8 cellular contexts compared by ENCODE assay signal in the genomic region with DNA sequence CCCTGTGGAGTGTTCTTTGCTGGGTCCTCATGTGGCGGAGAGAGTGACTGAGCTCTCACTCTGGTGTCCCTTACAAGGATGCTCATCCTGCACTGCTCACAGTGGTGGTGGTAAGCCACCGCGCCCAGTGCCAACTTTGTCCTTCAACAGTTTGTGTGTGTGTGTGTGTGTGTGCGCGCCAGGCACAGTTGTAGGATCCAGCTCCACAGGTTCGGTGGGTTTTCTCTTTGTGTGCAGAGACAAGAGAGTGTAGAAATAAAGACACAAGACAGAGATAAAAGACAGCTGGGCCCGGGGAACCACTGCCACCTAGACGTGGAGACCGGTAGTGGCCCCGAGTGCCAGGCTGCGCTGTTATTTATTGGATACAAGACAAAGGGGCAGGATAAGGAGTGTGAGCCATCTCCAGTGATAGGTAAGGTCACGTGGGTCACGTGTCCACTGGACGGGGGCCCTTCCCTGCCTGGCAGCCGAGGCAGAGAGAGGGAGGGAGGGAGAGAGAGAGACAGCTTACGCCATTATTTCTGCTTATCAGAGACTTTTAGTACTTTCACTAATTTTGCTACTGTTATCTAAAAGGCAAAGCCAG. TPM values are rescaled to one million over a fixed set of nuclear protein-coding genes. Genes with fewer than 3 reads are reported as not detected.
DNase-seq lines count a peak whose midpoint lies in the region; ATAC-seq and TF ChIP-seq lines count a peak whose summit lies in the region.
"Not testable (repeated sequence)": the region's sequence is repeated elsewhere in the genome, so short reads cannot be mapped to it uniquely, and the experiment has no call there.

No MANE protein-coding gene starts in this region.

- not testable (repeated sequence) for H3K9me3 ChIP-seq in CD4-positive, CD25-positive, alpha-beta regulatory T cell (ENCODE audit: control insufficient read depth in 2 of 2, low read length in 2 of 2)

- H3K9me3 Mint-ChIP-seq in CD4-positive, CD25-positive, alpha-beta regulatory T cell; activated naive CD8-positive, alpha-beta T cell treated with anti-CD3 and anti-CD28 coated beads, Interleukin-2, amount 10 ng/mL, durations not matched to agents 7 days and 5 days; naive B cell: not testable (repeated sequence)

- peak; percentile 54 to 59 for ATAC-seq in CD4-positive, CD25-positive, alpha-beta regulatory T cell (ENCODE audit: low read depth in 2 of 2)
- peak; percentile 62 for ATAC-seq in activated naive CD8-positive, alpha-beta T cell treated with anti-CD3 and anti-CD28 coated beads, Interleukin-2, amount 10 ng/mL, durations not matched to agents 7 days and 5 days (ENCODE audit: low read depth)
- ATAC-seq in naive B cell (ENCODE audit: low read depth in 2 of 2) = peak; percentile 44 to 51

- H3K4me1 ChIP-seq in CD4-positive, CD25-positive, alpha-beta regulatory T cell (ENCODE audit: control insufficient read depth, insufficient read depth, low read length, poor library complexity, severe bottlenecking) = not testable (repeated sequence)

- not testable (repeated sequence) for H3K36me3 Mint-ChIP-seq in CD4-positive, CD25-positive, alpha-beta regulatory T cell; activated naive CD8-positive, alpha-beta T cell treated with anti-CD3 and anti-CD28 coated beads, Interleukin-2, amount 10 ng/mL, durations not matched to agents 7 days and 5 days; naive B cell

- H3K27ac Mint-ChIP-seq in CD4-positive, CD25-positive, alpha-beta regulatory T cell = peak overlapping the region; percentile 90 to 96 (median 94)
- peak overlapping the region; percentile 94 for H3K27ac Mint-ChIP-seq in activated naive CD8-positive, alpha-beta T cell treated with anti-CD3 and anti-CD28 coated beads, Interleukin-2, amount 10 ng/mL, durations not matched to agents 7 days and 5 days
- peak overlapping the region; percentile 95 to 99 (median 98) for H3K27ac Mint-ChIP-seq in naive B cell

- not testable (repeated sequence) for H3K27me3 Mint-ChIP-seq in CD4-positive, CD25-positive, alpha-beta regulatory T cell; activated naive CD8-positive, alpha-beta T cell treated with anti-CD3 and anti-CD28 coated beads, Interleukin-2, amount 10 ng/mL, durations not matched to agents 7 days and 5 days; naive B cell

- peaks cover 4 to 20% (median 8%) of the 10 kb centered on the region in 4 donors for H3K4me1 Mint-ChIP-seq in CD4-positive, CD25-positive, alpha-beta regulatory T cell
- not testable (repeated sequence) for H3K4me1 Mint-ChIP-seq in activated naive CD8-positive, alpha-beta T cell treated with anti-CD3 and anti-CD28 coated beads, Interleukin-2, amount 10 ng/mL, durations not matched to agents 7 days and 5 days
- peaks cover 10 to 14% (median 10%) of the 10 kb centered on the region in 3 donors for H3K4me1 Mint-ChIP-seq in naive B cell

- H3K27ac ChIP-seq in CD4-positive, CD25-positive, alpha-beta regulatory T cell (ENCODE audit: insufficient read depth, low read length, poor library complexity, severe bottlenecking) = peak overlapping the region; percentile 55
- H3K27ac ChIP-seq in HL-60 (replicated peaks) = peak overlapping the region; percentile 57

- peak; percentile 23 for TF ChIP-seq CTCF in HL-60 (IDR thresholded peaks at IDR 0.05; ENCODE audit: insufficient read depth, low read length)

- DNase-seq in CD4-positive, CD25-positive, alpha-beta regulatory T cell = peak; percentile 60 to 80 (median 75)
- DNase-seq in HL-60 (ENCODE audit: low read depth in 1 of 2, low spot score in 1 of 2) = peak in 1 of 2 experiments; percentile 86
- DNase-seq in NCI-H446 (lab: John Stamatoyannopoulos, UW) = peak; percentile 22 to 70
- peak; percentile 72 for DNase-seq in UCSD-AML1 (lab: John Stamatoyannopoulos, UW; ENCODE audit: unreplicated experiment)
- peak; percentile 77 for DNase-seq in activated naive CD8-positive, alpha-beta T cell treated with anti-CD3 and anti-CD28 coated beads, Interleukin-2, amount 10 ng/mL, durations not matched to agents 7 days and 5 days
- peak; percentile 53 for DNase-seq in foreskin melanocyte
- peak; percentile 51 for DNase-seq in naive B cell
- DNase-seq in stimulated activated CD8-positive, alpha-beta memory T cell treated with anti-CD3 and anti-CD28 coated beads, Interleukin-12 subunit alpha, Interleukin-12 subunit beta, amount 100 ng/mL, for 4 hours (ENCODE audit: low read depth) = peak; percentile 28

- peak overlapping the region; percentile 81 to 91 (median 87) for H3K4me3 Mint-ChIP-seq in CD4-positive, CD25-positive, alpha-beta regulatory T cell
- peak overlapping the region; percentile 74 for H3K4me3 Mint-ChIP-seq in activated naive CD8-positive, alpha-beta T cell treated with anti-CD3 and anti-CD28 coated beads, Interleukin-2, amount 10 ng/mL, durations not matched to agents 7 days and 5 days
- H3K4me3 Mint-ChIP-seq in naive B cell = peak overlapping the region; percentile 72 to 92 (median 84)

- not testable (repeated sequence) for H3K36me3 ChIP-seq in CD4-positive, CD25-positive, alpha-beta regulatory T cell (ENCODE audit: control insufficient read depth, insufficient read depth, low read length)

- POLR2A ChIA-PET in activated naive CD8-positive, alpha-beta T cell treated with anti-CD3 and anti-CD28 coated beads, Interleukin-2, amount 10 ng/mL, durations not matched to agents 7 days and 5 days (lab: Charles Lee) = interaction anchor here (1.1 to 1.9 kb wide), 3 partner anchors 97 to 105 kb away, joined by 3 to 9 read pairs (median 5); partner anchors contain the start of genes CCNL2 and MRPL20

- H3K4me3 ChIP-seq in CD4-positive, CD25-positive, alpha-beta regulatory T cell (ENCODE audit: low read depth, low read length) = not testable (repeated sequence)
- peak overlapping the region; percentile 10 for H3K4me3 ChIP-seq in HL-60 (replicated peaks; ENCODE audit: insufficient read depth, low read length)

- H3K27me3 ChIP-seq in CD4-positive, CD25-positive, alpha-beta regulatory T cell (ENCODE audit: control insufficient read depth, insufficient read depth, low read length); HL-60 (ENCODE audit: insufficient read depth, poor library complexity, severe bottlenecking): not testable (repeated sequence)

RNA-seq across cellular contexts. Expression of gene ATAD3A, which starts 7.1 kb away (rescaled TPM):
- total RNA-seq in CD4-positive, CD25-positive, alpha-beta regulatory T cell = 20.0 TPM
- 1 to 10 TPM; 6.2 to 8.1 (median 7.5) TPM for polyA plus RNA-seq in CD4-positive, CD25-positive, alpha-beta regulatory T cell
- total RNA-seq in activated naive CD8-positive, alpha-beta T cell treated with anti-CD3 and anti-CD28 coated beads, Interleukin-2, amount 10 ng/mL, durations not matched to agents 7 days and 5 days = 10 to 100 TPM; 32.6 to 33.6 TPM
- 10 to 100 TPM in 1 of 6 donors, 1 to 10 TPM in 5; 2.1 to 13.0 (median 5.8) TPM for polyA plus RNA-seq in naive B cell (ENCODE audit: low read depth in 6 of 6)

RNA-seq across cellular contexts. Expression of gene ATAD3B, which starts 33.3 kb away (rescaled TPM):
- 39.4 TPM for total RNA-seq in CD4-positive, CD25-positive, alpha-beta regulatory T cell
- polyA plus RNA-seq in CD4-positive, CD25-positive, alpha-beta regulatory T cell = 1 to 10 TPM; 2.3 to 5.2 (median 3.0) TPM
- 10 to 100 TPM; 35.2 to 37.9 TPM for total RNA-seq in activated naive CD8-positive, alpha-beta T cell treated with anti-CD3 and anti-CD28 coated beads, Interleukin-2, amount 10 ng/mL, durations not matched to agents 7 days and 5 days
- polyA plus RNA-seq in naive B cell (ENCODE audit: low read depth in 6 of 6) = 10 to 100 TPM in 1 of 6 donors, 1 to 10 TPM in 3, under 1 TPM in 2; 0.20 to 10.2 (median 2.9) TPM

RNA-seq across cellular contexts. Expression of gene TMEM240, which starts 35.6 kb away (rescaled TPM):
- total RNA-seq in CD4-positive, CD25-positive, alpha-beta regulatory T cell = not detected
- not detected for polyA plus RNA-seq in CD4-positive, CD25-positive, alpha-beta regulatory T cell
- total RNA-seq in activated naive CD8-positive, alpha-beta T cell treated with anti-CD3 and anti-CD28 coated beads, Interleukin-2, amount 10 ng/mL, durations not matched to agents 7 days and 5 days = 1 to 10 TPM; 1.2 to 1.9 TPM
- not detected for polyA plus RNA-seq in naive B cell (ENCODE audit: low read depth in 6 of 6)

RNA-seq across cellular contexts. Expression of gene ATAD3C, which starts 55.4 kb away (rescaled TPM):
- total RNA-seq in CD4-positive, CD25-positive, alpha-beta regulatory T cell = 3.4 TPM
- 1 to 10 TPM in 3 of 4 donors, under 1 TPM in 1; 0.65 to 4.2 (median 2.3) TPM for polyA plus RNA-seq in CD4-positive, CD25-positive, alpha-beta regulatory T cell
- total RNA-seq in activated naive CD8-positive, alpha-beta T cell treated with anti-CD3 and anti-CD28 coated beads, Interleukin-2, amount 10 ng/mL, durations not matched to agents 7 days and 5 days = 1 to 10 TPM; 1.0 to 1.7 TPM
- not detected for polyA plus RNA-seq in naive B cell (ENCODE audit: low read depth in 6 of 6)
